ENCODE assay signal across 27 cellular contexts in the genomic region with DNA sequence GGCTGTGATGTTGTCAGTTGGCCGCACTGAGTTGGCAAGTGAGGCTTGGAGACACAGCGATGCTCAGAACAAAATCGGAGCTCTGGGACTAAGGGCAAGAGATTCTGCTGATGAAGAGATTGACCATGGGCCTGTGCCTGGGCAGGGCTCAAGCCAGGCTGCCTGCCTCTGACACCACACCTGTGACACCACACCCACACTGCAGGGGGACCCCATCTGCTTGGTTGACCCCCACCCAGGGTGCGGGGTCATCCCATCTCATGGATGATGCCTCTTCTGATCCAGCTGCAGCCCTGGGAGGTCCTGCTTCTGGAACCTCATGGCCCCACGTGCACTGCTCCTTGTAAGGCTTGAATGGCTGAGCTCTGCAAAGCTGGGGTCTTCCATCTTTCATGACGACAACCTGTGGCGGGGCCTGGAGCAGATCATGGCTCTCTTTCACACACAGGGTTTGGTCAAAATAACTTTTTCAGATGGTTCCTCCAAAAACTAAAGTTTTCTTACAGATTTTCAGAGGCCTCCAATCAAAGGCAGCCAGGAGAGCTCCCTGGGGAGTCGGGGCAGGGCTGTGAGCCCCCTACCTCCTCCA.
"Had no signal": no experiment of that assay in that cellular context is flagged by ENCODE, and none has a peak within 500 bp of the region (broad histone marks: within the 10 kb centered on the region; RNA-seq: fewer than 3 reads in every experiment).

No MANE protein-coding gene starts in this region.

- H3K9ac ChIP-seq: neural progenitor cell had no signal

- H3K9me3 Mint-ChIP-seq: immature natural killer cell; stimulated activated effector memory CD8-positive, alpha-beta T cell treated with anti-CD3 and anti-CD28 coated beads, Interleukin-12 subunit alpha, Interleukin-12 subunit beta, amount 100 ng/mL, for 72 hours; stimulated activated naive CD8-positive, alpha-beta T cell treated with anti-CD3 and anti-CD28 coated beads, Interleukin-15, Interleukin-2, amounts not matched to agents 100 ng/mL and 50 ng/mL, for 24 hours had no signal

- H3K4me3 ChIP-seq: left lung, lung, mucosa of descending colon, neural progenitor cell, ovary, prostate gland, sigmoid colon, spleen, suprapubic skin, thoracic aorta, tibial artery, uterus had no signal

- H3K4me1 ChIP-seq: neural progenitor cell, prostate gland, sigmoid colon, tibial artery, uterus had no signal

- H3K27me3 ChIP-seq: left lung, neural progenitor cell, ovary, sigmoid colon, spleen, suprapubic skin, tibial artery, uterus had no signal

- DNase-seq: hippocampal formation; immature natural killer cell; kidney; left colon; left lung; midbrain; mucosa of descending colon; naive thymus-derived CD4-positive, alpha-beta T cell; nephron progenitor cell; occipital lobe; ovary; retina; sigmoid colon; spleen; stimulated activated CD4-positive, alpha-beta T cell treated with anti-CD3 and anti-CD28 coated beads, Interleukin-4, amount 100 ng/mL, for 24 hours; stimulated activated naive CD4-positive, alpha-beta T cell; tibial artery; uterus had no signal

- H3K36me3 ChIP-seq: left lung, neural progenitor cell, neutrophil, ovary, prostate gland, sigmoid colon, spleen, suprapubic skin, thoracic aorta, tibial artery, uterus had no signal

- H3K9me3 ChIP-seq: left lung, mucosa of descending colon, neutrophil, ovary, prostate gland, sigmoid colon, spleen, suprapubic skin, thoracic aorta, tibial artery, uterus had no signal

- H3K4me2 ChIP-seq: neural progenitor cell had no signal

- H2AFZ ChIP-seq: neural progenitor cell had no signal

- H3K27me3 Mint-ChIP-seq: stimulated activated naive CD8-positive, alpha-beta T cell treated with anti-CD3 and anti-CD28 coated beads, Interleukin-15, Interleukin-2, amounts not matched to agents 100 ng/mL and 50 ng/mL, for 24 hours; type B pancreatic cell had no signal

- H3K36me3 Mint-ChIP-seq: immature natural killer cell; neural progenitor cell; stimulated activated effector memory CD8-positive, alpha-beta T cell treated with anti-CD3 and anti-CD28 coated beads, Interleukin-12 subunit alpha, Interleukin-12 subunit beta, amount 100 ng/mL, for 72 hours; type B pancreatic cell had no signal

- H3K4me3 Mint-ChIP-seq: immature natural killer cell; naive thymus-derived CD4-positive, alpha-beta T cell; nephron progenitor cell; neural progenitor cell; stimulated activated effector memory CD8-positive, alpha-beta T cell treated with anti-CD3 and anti-CD28 coated beads, Interleukin-12 subunit alpha, Interleukin-12 subunit beta, amount 100 ng/mL, for 72 hours; stimulated activated naive CD8-positive, alpha-beta T cell treated with anti-CD3 and anti-CD28 coated beads, Interleukin-15, Interleukin-2, amounts not matched to agents 100 ng/mL and 50 ng/mL, for 24 hours; type B pancreatic cell had no signal

- H3K27ac Mint-ChIP-seq: immature natural killer cell; nephron progenitor cell; neural progenitor cell; stimulated activated effector memory CD8-positive, alpha-beta T cell treated with anti-CD3 and anti-CD28 coated beads, Interleukin-12 subunit alpha, Interleukin-12 subunit beta, amount 100 ng/mL, for 72 hours; stimulated activated naive CD8-positive, alpha-beta T cell treated with anti-CD3 and anti-CD28 coated beads, Interleukin-15, Interleukin-2, amounts not matched to agents 100 ng/mL and 50 ng/mL, for 24 hours; type B pancreatic cell had no signal

- H3K27ac ChIP-seq: left lung, neural progenitor cell, neutrophil, ovary, prostate gland, sigmoid colon, spleen, suprapubic skin, thoracic aorta, tibial artery, uterus had no signal

- H3K4me1 Mint-ChIP-seq: immature natural killer cell; stimulated activated effector memory CD8-positive, alpha-beta T cell treated with anti-CD3 and anti-CD28 coated beads, Interleukin-12 subunit alpha, Interleukin-12 subunit beta, amount 100 ng/mL, for 72 hours had no signal
